ENCODE assay signal across 9 cellular contexts in the genomic region with DNA sequence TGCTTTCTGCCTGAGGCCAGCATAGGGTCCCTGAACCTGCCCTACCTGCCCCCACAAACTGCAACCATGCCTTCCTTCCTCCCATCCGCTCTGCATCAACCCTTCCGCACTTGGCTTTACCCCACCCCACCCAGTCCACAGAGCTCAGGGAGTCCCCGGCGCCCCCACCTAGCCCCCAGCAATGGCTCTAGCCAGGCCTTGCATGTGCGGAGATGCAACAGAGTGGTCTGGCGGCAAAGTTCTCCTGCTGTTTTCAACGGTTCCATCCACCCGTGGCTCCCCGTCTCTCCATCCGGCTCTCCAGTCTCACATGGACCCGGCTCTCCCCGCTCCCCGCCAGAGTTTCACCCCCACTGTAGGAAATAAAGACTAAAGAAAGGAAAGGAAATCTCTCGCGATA. TPM values are rescaled to one million over a fixed set of nuclear protein-coding genes. Genes with fewer than 3 reads are reported as not detected.
DNase-seq lines count a peak whose midpoint lies in the region; TF ChIP-seq lines count a peak whose summit lies in the region.
"Had no signal": no experiment of that assay in that cellular context is flagged by ENCODE, and none has a peak within 500 bp of the region (broad histone marks: within the 10 kb centered on the region; RNA-seq: fewer than 3 reads in every experiment).

No MANE protein-coding gene starts in this region.

- H2AFZ ChIP-seq in H9 (ENCODE audit: low read length) = no peak overlapping the region
- no peak overlapping the region for H2AFZ ChIP-seq in neuronal stem cell (ENCODE audit: low read length)

- no peaks in the 10 kb centered on the region for H3K79me2 ChIP-seq in H9 (ENCODE audit: insufficient read depth, low read length)

- H3K27me3 ChIP-seq in H9 (ENCODE audit: insufficient read depth, low read length) = no peaks in the 10 kb centered on the region; the same call in 1 of the 2 replicates
- peaks cover 6% of the 10 kb centered on the region for H3K27me3 ChIP-seq in colonic mucosa
- H3K27me3 ChIP-seq in neuronal stem cell (ENCODE audit: control insufficient read depth in 3 of 3, insufficient read depth in 3 of 3, low read depth in 1 of 3, low read length in 3 of 3) = peaks cover 0 to 61% (median 15%) of the 10 kb centered on the region in 3 experiments

- H2BK20ac ChIP-seq in H9 (ENCODE audit: low read depth, low read length, poor library complexity, severe bottlenecking) = no peak overlapping the region

- H3K4me3 ChIP-seq in colonic mucosa (peak overlapping the region; percentile 36), neuronal stem cell (ENCODE audit: low read length in 2 of 2) (peak overlapping the region in 1 of 2 donors; percentile 74)

- H2AK5ac ChIP-seq in H9 (ENCODE audit: insufficient read length, low read length) = no peak overlapping the region
- H2AK5ac ChIP-seq in neuronal stem cell (ENCODE audit: low read depth, low read length) = no peak overlapping the region

- H3K9me3 Mint-ChIP-seq in H9 = no peaks in the 10 kb centered on the region; a peak in 2 of 5 replicates

- no peak overlapping the region for H3K18ac ChIP-seq in H9 (ENCODE audit: insufficient read length, low read depth, low read length)
- peak overlapping the region; percentile 6 for H3K18ac ChIP-seq in neuronal stem cell (ENCODE audit: low read length)

- no peaks in the 10 kb centered on the region for H3K79me1 ChIP-seq in H9 (ENCODE audit: insufficient read depth, low read depth, low read length, poor library complexity, severe bottlenecking)
- no peaks in the 10 kb centered on the region for H3K79me1 ChIP-seq in neuronal stem cell (ENCODE audit: low read depth, low read length)

- no peak overlapping the region for H3K27ac Mint-ChIP-seq in H9

- H3K36me3 ChIP-seq in colonic mucosa (no peaks in the 10 kb centered on the region), neuronal stem cell (replicated peaks in 1 of 2; ENCODE audit: control insufficient read depth in 2 of 2, insufficient read depth in 2 of 2, low read length in 2 of 2) (no peaks in the 10 kb centered on the region)

- H3K4me3 Mint-ChIP-seq in H9 = peak overlapping the region; percentile 76 to 97

- H3K4ac ChIP-seq in H9 (ENCODE audit: low read depth, low read length) (no peak overlapping the region), neuronal stem cell (ENCODE audit: low read length) (no peak overlapping the region)

- no peak overlapping the region for H2BK12ac ChIP-seq in H9 (ENCODE audit: insufficient read length, low read depth, low read length)
- no peak overlapping the region for H2BK12ac ChIP-seq in neuronal stem cell (ENCODE audit: low read length)

- no peak overlapping the region for H3T11ph ChIP-seq in H9 (ENCODE audit: low read length)

- H3K14ac ChIP-seq in H9 (ENCODE audit: insufficient read depth, low read length) (no peak overlapping the region), neuronal stem cell (ENCODE audit: low read length) (no peak overlapping the region)

- no peaks in the 10 kb centered on the region for H4K20me1 ChIP-seq in H9 (ENCODE audit: control insufficient read depth, insufficient read depth, insufficient read length)

- DNase-seq in COR-L47 (lab: John Stamatoyannopoulos, UW) (peak; percentile 23), H9 (no peak), colonic mucosa (peak; percentile 20), neuronal stem cell (ENCODE audit: low spot score) (no peak), NOMO-1 treated with DMSO at 0.1 percent for 48 hours (lab: John Stamatoyannopoulos, UW; ENCODE audit: unreplicated experiment) (no peak)
- no peak for DNase-seq in stimulated activated CD4-positive, alpha-beta T cell treated with anti-CD3 and anti-CD28 coated beads, Interleukin-15, amount 100 ng/mL, for 24 hours
- DNase-seq in activated effector memory CD4-positive, alpha-beta T cell treated with anti-CD3 and anti-CD28 coated beads, Interleukin-2, amount 50 U/mL, for 16 hours = no peak
- DNase-seq: stimulated activated naive CD4-positive, alpha-beta T cell treated with Interleukin-2 at 50 U/mL for 16 hours had no signal

- H3K23ac ChIP-seq in H9 (ENCODE audit: insufficient read length, low read depth, low read length) (no peak overlapping the region), neuronal stem cell (ENCODE audit: low read depth, low read length, poor library complexity) (no peak overlapping the region)

- H3K56ac ChIP-seq in H9 (ENCODE audit: insufficient read length, low read depth, low read length) = no peak overlapping the region

- H4K5ac ChIP-seq in H9 (ENCODE audit: insufficient read length, low read depth, low read length) = no peak overlapping the region

- peaks cover 0 to 2% (median 0%) of the 10 kb centered on the region in 3 experiments; a peak in 2 of 7 replicates for H3K36me3 Mint-ChIP-seq in H9 (ENCODE audit: insufficient read depth in 1 of 3, low read depth in 3 of 3)

- H3K4me1 ChIP-seq in H9 (ENCODE audit: insufficient read depth, low read length) (no peaks in the 10 kb centered on the region; the same call in 1 of the 2 replicates), colonic mucosa (no peaks in the 10 kb centered on the region), neuronal stem cell (ENCODE audit: control insufficient read depth in 2 of 2, insufficient read depth in 1 of 2, low read depth in 1 of 2, low read length in 2 of 2) (peaks cover 1 to 17% of the 10 kb centered on the region in 2 donors)

- peaks cover 32 to 35% of the 10 kb centered on the region in 2 experiments for H3K4me1 Mint-ChIP-seq in H9

- TF ChIP-seq CTCF in H9 (conservative IDR thresholded peaks at IDR 0.05) (no peak), colonic mucosa (IDR thresholded peaks at IDR 0.05) (no peak)

- H4K91ac ChIP-seq in H9 (ENCODE audit: insufficient read length, low read depth, low read length) (no peak overlapping the region), neuronal stem cell (ENCODE audit: low read depth, low read length, poor library complexity) (no peak overlapping the region)

- H3K27ac ChIP-seq in H9 (ENCODE audit: insufficient read length, low read depth, low read length) = no peak overlapping the region
- no peak overlapping the region for H3K27ac ChIP-seq in colonic mucosa
- H3K27ac ChIP-seq in neuronal stem cell (replicated peaks; ENCODE audit: low read length) = no peak overlapping the region

- intact Hi-C loops in colonic mucosa (cut with DNase I) = loop anchor here (5.0 kb wide), 1 partner anchor 259 kb away; no protein-coding TSS in a partner anchor

- H2BK15ac ChIP-seq in H9 (ENCODE audit: low read depth, low read length) = no peak overlapping the region
- no peak overlapping the region for H2BK15ac ChIP-seq in neuronal stem cell (ENCODE audit: low read length)

- H3K23me2 ChIP-seq in H9 (ENCODE audit: insufficient read length, low read depth, low read length, poor library complexity, severe bottlenecking) = peaks cover 17% of the 10 kb centered on the region

- H3K9me3 ChIP-seq in H9 (ENCODE audit: control insufficient read depth, low read depth, low read length) (no peaks in the 10 kb centered on the region), colonic mucosa (no peaks in the 10 kb centered on the region), neuronal stem cell (replicated peaks in 1 of 2; ENCODE audit: control insufficient read depth in 2 of 2, insufficient read depth in 1 of 2, low read depth in 1 of 2, low read length in 2 of 2) (no peaks in the 10 kb centered on the region)

- WGBS in H9 (ENCODE audit: extremely low coverage, insufficient read length, low lambda C conversion rate) = no CpG with 5 or more reads among the region's 15 CpGs
- no CpG with 5 or more reads among the region's 15 CpGs for WGBS in neuronal stem cell (ENCODE audit: extremely low coverage in 2 of 2, insufficient read length in 2 of 2, insufficient replicate concordance in 1 of 2), 2 donors

- H4K8ac ChIP-seq in H9 (replicated peaks; ENCODE audit: insufficient read length, low read depth, low read length) (no peak overlapping the region), neuronal stem cell (ENCODE audit: low read depth, low read length) (no peak overlapping the region)

- H3K9ac ChIP-seq in H9 (ENCODE audit: extremely low read depth, insufficient read length, low read length) = no peak overlapping the region
- peak overlapping the region in 1 of 2 donors; percentile 8 for H3K9ac ChIP-seq in colonic mucosa (ENCODE audit: low read depth in 2 of 2, low read length in 2 of 2)
- no peak overlapping the region for H3K9ac ChIP-seq in neuronal stem cell (ENCODE audit: low read depth, low read length, poor library complexity)

- H2BK120ac ChIP-seq in H9 (ENCODE audit: low read depth, low read length, poor library complexity, severe bottlenecking) (no peak overlapping the region), neuronal stem cell (ENCODE audit: low read depth, low read length) (no peak overlapping the region)

- H2BK5ac ChIP-seq in H9 (ENCODE audit: insufficient read length, low read length) = no peak overlapping the region
- no peak overlapping the region for H2BK5ac ChIP-seq in neuronal stem cell (ENCODE audit: low read length)

- H3K27me3 Mint-ChIP-seq in H9 (ENCODE audit: low read depth) = peaks cover 67% of the 10 kb centered on the region

- peak overlapping the region; percentile 90 for H3K4me2 ChIP-seq in H9 (ENCODE audit: insufficient read depth, insufficient read length, low read length)
- H3K4me2 ChIP-seq in neuronal stem cell (ENCODE audit: insufficient read depth, low read length, poor library complexity, severe bottlenecking) = peak overlapping the region; percentile 96

RNA-seq across cellular contexts. Expression of a gene that starts 0.8 kb away (rescaled TPM):
- total RNA-seq in H9 (2021) (0.11 and 0.13 TPM in 2 replicates), colonic mucosa (under 1 TPM; 0.21 to 0.22 TPM)
- 0.33 TPM for polyA plus RNA-seq in neuronal stem cell (2013, experiment 1 of 2)
- polyA plus RNA-seq in neuronal stem cell (2013, experiment 2 of 2) = 0.33 TPM
- total RNA-seq: renal cortical epithelial cell had no signal

Comparison
In these comparisons a context has a peak if more than half of its experiments do, and no peak if none do; other contexts are left out.
1. DNase-seq: peak in COR-L47 (single experiment) and colonic mucosa (single experiment); none in H9 (single experiment), neuronal stem cell (single experiment), NOMO-1 treated with DMSO at 0.1 percent for 48 hours (single experiment), stimulated activated CD4-positive, alpha-beta T cell treated with anti-CD3 and anti-CD28 coated beads, Interleukin-15, amount 100 ng/mL, for 24 hours (single experiment) and activated effector memory CD4-positive, alpha-beta T cell treated with anti-CD3 and anti-CD28 coated beads, Interleukin-2, amount 50 U/mL, for 16 hours (single experiment).